1 cellular context compared by ENCODE assay signal in the genomic region with DNA sequence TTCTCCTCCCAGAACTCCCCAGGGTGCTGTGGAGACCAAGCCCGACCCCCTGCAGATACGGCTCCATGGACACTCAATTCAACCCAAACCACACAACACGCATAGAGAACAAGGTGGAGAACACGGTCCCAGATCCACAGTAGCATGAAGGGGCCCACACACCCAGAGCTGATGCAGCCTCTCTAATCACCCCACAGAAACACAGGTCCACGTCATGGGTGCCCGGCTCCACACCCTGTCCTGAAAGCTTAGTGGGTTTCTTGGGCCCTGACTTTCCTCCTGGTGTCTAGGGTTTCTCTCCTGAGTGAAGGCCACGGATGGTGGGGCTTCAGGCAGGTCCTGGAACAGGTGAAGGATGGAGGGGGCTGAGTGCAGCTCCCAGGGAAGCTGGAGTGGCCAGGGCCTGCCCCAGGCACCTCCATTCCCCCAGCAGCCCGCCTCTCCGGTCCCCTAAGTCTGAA.
TF ChIP-seq lines count a peak whose summit lies in the region.

No MANE protein-coding gene starts in this region.

TF ChIP-seq in GM23338, 12 proteins besides CTCF, POLR2A, EP300 and RAD21 (continued from another document):
- TF ChIP-seq EZH2 (IDR thresholded peaks at IDR 0.05; ENCODE audit: low read depth, unreplicated experiment) (no peak), STAT1 (IDR thresholded peaks at IDR 0.05; ENCODE audit: unreplicated experiment) (no peak)
TF ChIP-seq in GM23338: peak in this region for 0.
